19 cellular contexts compared by ENCODE assay signal in the genomic region with DNA sequence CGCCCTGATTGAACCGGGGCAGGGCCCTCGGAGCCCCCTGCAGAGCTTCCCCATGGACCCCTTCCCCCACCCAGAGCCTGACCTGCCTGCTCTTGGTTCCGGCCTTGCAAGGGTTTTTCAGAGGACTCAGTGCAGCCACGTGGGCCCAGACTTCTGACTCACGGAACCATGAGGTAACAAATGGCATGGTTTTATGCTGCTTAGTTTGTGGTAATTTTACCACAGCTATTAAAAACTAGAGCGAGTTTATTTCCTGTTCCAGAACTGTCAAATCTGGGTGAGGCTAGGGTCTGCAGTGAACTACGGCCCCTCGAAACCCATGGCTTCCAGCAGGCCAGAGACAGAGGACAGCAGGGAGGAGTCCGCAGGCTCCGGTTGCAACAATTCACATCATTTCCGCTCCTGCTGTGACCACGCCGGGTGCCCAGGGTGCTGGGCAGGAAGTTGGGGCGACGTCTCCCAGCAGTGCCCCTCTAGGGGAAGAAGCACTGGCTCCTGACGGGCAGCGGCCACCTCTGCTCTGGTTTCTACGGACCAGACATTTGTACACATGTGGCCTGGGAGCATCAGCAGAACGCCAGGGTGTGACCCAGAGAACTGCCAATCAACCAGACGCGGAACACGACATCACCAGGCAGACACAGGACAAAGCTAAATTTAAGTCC.
DNase-seq lines count a peak whose midpoint lies in the region; ATAC-seq and TF ChIP-seq lines count a peak whose summit lies in the region.
"Had no signal": no experiment of that assay in that cellular context is flagged by ENCODE, and none has a peak within 500 bp of the region (broad histone marks: within the 10 kb centered on the region; RNA-seq: fewer than 3 reads in every experiment).

No MANE protein-coding gene starts in this region.

- H3K9me3 Mint-ChIP-seq in CD8-positive, alpha-beta T cell: no peaks in the 10 kb centered on the region
- H3K9me3 Mint-ChIP-seq: naive thymus-derived CD4-positive, alpha-beta T cell had no signal

- peak; percentile 51 for ATAC-seq in CD8-positive, alpha-beta T cell
- ATAC-seq in GM19438 (IDR thresholded peaks at IDR 0.05; ENCODE audit: low read depth, unreplicated experiment) (peak; percentile 37), HG02884 (IDR thresholded peaks at IDR 0.05; ENCODE audit: unreplicated experiment) (peak; percentile 33)
- ATAC-seq: gastrocnemius medialis; naive thymus-derived CD4-positive, alpha-beta T cell had no signal

- H3K9me3 ChIP-seq in CD8-positive, alpha-beta T cell (ENCODE audit: low read length): no peaks in the 10 kb centered on the region
- no peaks in the 10 kb centered on the region for H3K9me3 ChIP-seq in Peyer's patch
- H3K9me3 ChIP-seq: gastrocnemius medialis had no signal

- no peaks in the 10 kb centered on the region for H3K36me3 ChIP-seq in CD8-positive, alpha-beta T cell (ENCODE audit: insufficient read depth, low read length)
- no peaks in the 10 kb centered on the region for H3K36me3 ChIP-seq in Peyer's patch
- H3K36me3 ChIP-seq: breast epithelium, gastrocnemius medialis had no signal

- no peaks in the 10 kb centered on the region for H3K36me3 Mint-ChIP-seq in CD8-positive, alpha-beta T cell
- H3K36me3 Mint-ChIP-seq: naive thymus-derived CD4-positive, alpha-beta T cell had no signal

- CTCF ChIA-PET in CD8-positive, alpha-beta T cell (lab: Charles Lee): interaction anchor here (0.5 kb wide), 1 partner anchor 18 kb away, joined by 3 read pairs; no protein-coding TSS in a partner anchor

- intact Hi-C loops in CD8-positive, alpha-beta T cell (cut with DNase I, micrococcal nuclease): no loop called here

- H3K27me3 ChIP-seq in CD8-positive, alpha-beta T cell (ENCODE audit: insufficient read depth, low read length): no peaks in the 10 kb centered on the region
- H3K27me3 ChIP-seq in Peyer's patch: no peaks in the 10 kb centered on the region
- H3K27me3 ChIP-seq: gastrocnemius medialis had no signal

- H3K4me3 Mint-ChIP-seq in CD8-positive, alpha-beta T cell: no peak overlapping the region
- H3K4me3 Mint-ChIP-seq: naive thymus-derived CD4-positive, alpha-beta T cell had no signal

- peaks cover 17% of the 10 kb centered on the region for H3K27me3 Mint-ChIP-seq in CD8-positive, alpha-beta T cell (ENCODE audit: low read depth)

- H3K4me1 ChIP-seq in CD8-positive, alpha-beta T cell (ENCODE audit: insufficient read depth, low read length): no peaks in the 10 kb centered on the region
- H3K4me1 ChIP-seq in Peyer's patch: no peaks in the 10 kb centered on the region
- H3K4me1 ChIP-seq: breast epithelium, gastrocnemius medialis had no signal

- H3K4me1 Mint-ChIP-seq in CD8-positive, alpha-beta T cell (ENCODE audit: low read depth): no peaks in the 10 kb centered on the region

- DNase-seq in CD8-positive, alpha-beta T cell: no peak
- peak in 2 of 3 donors; percentile 54 to 59 for DNase-seq in Peyer's patch
- no peak for DNase-seq in NCI-H2029 (lab: John Stamatoyannopoulos, UW)
- no peak for DNase-seq in erythroblast (lab: John Stamatoyannopoulos, UW)
- DNase-seq in NCI-H1048 (lab: John Stamatoyannopoulos, UW): no peak
- no peak for DNase-seq in NCI-H226
- DNase-seq: ACHN; activated naive CD4-positive, alpha-beta T cell; gastrocnemius medialis; kidney; naive thymus-derived CD4-positive, alpha-beta T cell; NCI-H2227 treated with DMSO at 0.1 percent for 48 hours; retina; stimulated activated CD4-positive, alpha-beta T cell treated with anti-CD3 and anti-CD28 coated beads, Interleukin-4, amount 100 ng/mL, for 1 hour; stimulated activated naive CD4-positive, alpha-beta T cell treated with Interleukin-2 at 50 U/mL for 16 hours; T-helper 9 cell had no signal

- no peak overlapping the region for H3K27ac Mint-ChIP-seq in CD8-positive, alpha-beta T cell
- H3K27ac Mint-ChIP-seq: naive thymus-derived CD4-positive, alpha-beta T cell had no signal

- no peak for TF ChIP-seq POLR2A in Peyer's patch (IDR thresholded peaks at IDR 0.05)
- TF ChIP-seq POLR2A in erythroblast (IDR thresholded peaks at IDR 0.05; ENCODE audit: low read length): no peak

- no peak overlapping the region for H3K4me3 ChIP-seq in CD8-positive, alpha-beta T cell (ENCODE audit: low read depth, low read length)
- H3K4me3 ChIP-seq in Peyer's patch: no peak overlapping the region
- H3K4me3 ChIP-seq: breast epithelium, gastrocnemius medialis had no signal

- POLR2A ChIA-PET in CD8-positive, alpha-beta T cell (lab: Charles Lee): no interaction called here

- no peak overlapping the region for H3K27ac ChIP-seq in CD8-positive, alpha-beta T cell (ENCODE audit: low read depth, low read length)
- peak overlapping the region in 1 of 4 donors; percentile 28 for H3K27ac ChIP-seq in Peyer's patch
- H3K27ac ChIP-seq: breast epithelium, gastrocnemius medialis had no signal

- no peak for TF ChIP-seq CTCF in CD8-positive, alpha-beta T cell (IDR thresholded peaks at IDR 0.05)
- no peak for TF ChIP-seq CTCF in Peyer's patch (IDR thresholded peaks at IDR 0.05)

Comparison
In these comparisons a context has a peak if more than half of its experiments do, and no peak if none do; other contexts are left out.
1. DNase-seq: peak in Peyer's patch (2 of 3); none in CD8-positive, alpha-beta T cell (0 of 7), NCI-H2029 (single experiment), erythroblast (0 of 2), NCI-H1048 (single experiment) and NCI-H226 (single experiment).
2. Peak in every context shown above with its lines, with median percentiles within 50 percentile points of each other: ATAC-seq.